In genomic region chr4:74671074-74671698, GRCh38 we compare ENCODE assay signal across 8 cellular contexts.
DNase-seq lines count a peak whose midpoint lies in the region; ATAC-seq, FAIRE-seq and TF ChIP-seq lines count a peak whose summit lies in the region.

No MANE protein-coding gene starts in this region.

- TF ChIP-seq CTCF in SK-N-SH (IDR thresholded peaks at IDR 0.05) (peak; percentile 78), brain microvascular endothelial cell (IDR thresholded peaks at IDR 0.05; ENCODE audit: low read depth, low read length, missing control alignments) (peak; percentile 85), HepG2 (CRISPR knock-in tag; IDR thresholded peaks at IDR 0.05) (peak; percentile 86)

- H4K20me1 ChIP-seq in Karpas-422 (ENCODE audit: insufficient read depth, low read depth, low read length) (0 out of 2 replicates have a peak, but pooled peaks cover 3% of the 10 kb centered on the region), SK-N-SH (ENCODE audit: insufficient read depth) (no peaks in the 10 kb centered on the region), HepG2 (ENCODE audit: insufficient read depth, low read length) (no peaks in the 10 kb centered on the region)

- DNase-seq in T-helper 2 cell, result peak in 3 of 5 experiments; percentile 5 to 22 (median 17)
- no peak for DNase-seq in T-helper 2 cell treated with Interferon-gamma antibody and Interleukin-4, amounts not matched to agents 5 μg/mL and 100 μg/mL, for 36 hours (ENCODE audit: low spot score)
- peak; percentile 71 for DNase-seq in Karpas-422
- DNase-seq in SK-N-SH, result peak; percentile 7
- DNase-seq in brain microvascular endothelial cell, result peak; percentile 76
- DNase-seq in HepG2 (ENCODE audit: low spot score), result peak; percentile 69
- peak; percentile 40 to 49 for DNase-seq in stimulated activated naive CD8-positive, alpha-beta T cell treated with anti-CD3 and anti-CD28 coated beads, Interleukin-15, amount 100 ng/mL, for 72 hours

- H3K4me1 Mint-ChIP-seq in T-helper 2 cell treated with Interferon-gamma antibody and Interleukin-4, amounts not matched to agents 5 μg/mL and 100 μg/mL, for 36 hours (ENCODE audit: low read depth), result peaks cover 3% of the 10 kb centered on the region
- H3K4me1 Mint-ChIP-seq in stimulated activated naive CD8-positive, alpha-beta T cell treated with anti-CD3 and anti-CD28 coated beads, Interleukin-15, amount 100 ng/mL, for 72 hours, result peaks cover 6% of the 10 kb centered on the region

- no peak overlapping the region for H3K4me2 ChIP-seq in Karpas-422 (ENCODE audit: low read depth, low read length, poor library complexity, severe bottlenecking)
- H3K4me2 ChIP-seq in SK-N-SH, result no peak overlapping the region
- no peak overlapping the region for H3K4me2 ChIP-seq in HepG2 (ENCODE audit: low read depth, low read length)

- H3K27ac ChIP-seq in Karpas-422 (ENCODE audit: low read length) (no peak overlapping the region), SK-N-SH (ENCODE audit: low read depth in 2 of 2, low read length in 1 of 2) (no peak overlapping the region), brain microvascular endothelial cell (no peak overlapping the region), HepG2 (ENCODE audit: extremely low read length, insufficient read depth, low read length) (no peak overlapping the region)

- no TSS peak for BruUV-seq in HepG2 (replicated peaks; lab: Mats Ljungman, UMichigan)

- peaks cover 7% of the 10 kb centered on the region for H3K27me3 Mint-ChIP-seq in T-helper 2 cell treated with Interferon-gamma antibody and Interleukin-4, amounts not matched to agents 5 μg/mL and 100 μg/mL, for 36 hours (ENCODE audit: low read depth)
- peaks cover 26% of the 10 kb centered on the region for H3K27me3 Mint-ChIP-seq in stimulated activated naive CD8-positive, alpha-beta T cell treated with anti-CD3 and anti-CD28 coated beads, Interleukin-15, amount 100 ng/mL, for 72 hours

- no peaks in the 10 kb centered on the region for H3K9me3 Mint-ChIP-seq in T-helper 2 cell treated with Interferon-gamma antibody and Interleukin-4, amounts not matched to agents 5 μg/mL and 100 μg/mL, for 36 hours
- no peaks in the 10 kb centered on the region for H3K9me3 Mint-ChIP-seq in stimulated activated naive CD8-positive, alpha-beta T cell treated with anti-CD3 and anti-CD28 coated beads, Interleukin-15, amount 100 ng/mL, for 72 hours

- H3K36me3 ChIP-seq in Karpas-422 (ENCODE audit: insufficient read depth, low read length) (no peaks in the 10 kb centered on the region), SK-N-SH (replicated peaks in 1 of 2; ENCODE audit: control insufficient read depth in 1 of 2, insufficient read depth in 2 of 2, low read length in 1 of 2) (no peaks in the 10 kb centered on the region), brain microvascular endothelial cell (replicated peaks) (no peaks in the 10 kb centered on the region), HepG2 (replicated peaks in 1 of 2; ENCODE audit: control insufficient read depth in 1 of 2, insufficient read depth in 2 of 2, low read length in 2 of 2) (no peaks in the 10 kb centered on the region)

- intact Hi-C loops in HepG2 (cut with micrococcal nuclease; ENCODE audit: unreplicated experiment), result loop anchor here (1.0 to 2.0 kb wide), 3 partner anchors 48 to 294 kb away; no protein-coding TSS in a partner anchor

- H3K79me2 ChIP-seq in Karpas-422 (ENCODE audit: low read length), result no peaks in the 10 kb centered on the region
- no peaks in the 10 kb centered on the region for H3K79me2 ChIP-seq in SK-N-SH (ENCODE audit: insufficient read depth)
- no peaks in the 10 kb centered on the region for H3K79me2 ChIP-seq in HepG2 (ENCODE audit: insufficient read depth, low read length)

- H3K4me1 ChIP-seq in Karpas-422 (ENCODE audit: low read length) (peaks cover 6% of the 10 kb centered on the region; the same call in 1 of the 2 replicates), SK-N-SH (ENCODE audit: control insufficient read depth in 1 of 2, insufficient read depth in 2 of 2, low read depth in 1 of 2, low read length in 1 of 2) (no peaks in the 10 kb centered on the region), HepG2 (ENCODE audit: insufficient read depth, low read length) (no peaks in the 10 kb centered on the region)

- in situ Hi-C loops in brain microvascular endothelial cell (cut with HindIII; ENCODE audit: low pct_ligation_motif_present, low sequenced_read_pairs), result loop anchor here (25.0 kb wide), 1 partner anchor 134 kb away; no protein-coding TSS in a partner anchor
- in situ Hi-C loops in HepG2 (cut with HindIII; ENCODE audit: extremely low pct_ligation_motif_present, low pct_unique_long_range_greater_than_20kb), result loop anchor here (5.0 to 10.0 kb wide), 3 partner anchors 136 to 349 kb away; no protein-coding TSS in a partner anchor

- H3K9ac ChIP-seq in Karpas-422 (ENCODE audit: low read length), result no peak overlapping the region
- no peak overlapping the region for H3K9ac ChIP-seq in SK-N-SH
- no peak overlapping the region for H3K9ac ChIP-seq in HepG2 (ENCODE audit: insufficient read depth, low read depth, low read length)

- TF ChIP-seq EP300 in SK-N-SH (IDR thresholded peaks at IDR 0.05; ENCODE audit: borderline replicate concordance in 1 of 2, low read depth in 1 of 2, low read length in 1 of 2) (no peak), HepG2 (IDR thresholded peaks at IDR 0.05; ENCODE audit: low read depth in 2 of 2, low read length in 2 of 2) (no peak), HepG2 (CRISPR knock-in tag; IDR thresholded peaks at IDR 0.05; ENCODE audit: borderline replicate concordance) (no peak)

- CTCF ChIA-PET in SK-N-SH (lab: Yijun Ruan, JAX) (interaction anchor here (0.6 kb wide), 1 partner anchor 351 kb away, joined by 3 read pairs; no protein-coding TSS in a partner anchor), HepG2 (lab: Yijun Ruan, JAX; ENCODE audit: low intra/inter-chr PET ratio, low total read pairs) (interaction anchor here (0.7 to 3.0 kb wide), 6 partner anchors 135 to 443 kb away, joined by 3 to 36 read pairs (median 10); no protein-coding TSS in a partner anchor)

- peak; percentile 61 for TF ChIP-seq RAD21 in SK-N-SH (IDR thresholded peaks at IDR 0.05; ENCODE audit: low read length)
- TF ChIP-seq RAD21 in HepG2 (CRISPR knock-in tag; IDR thresholded peaks at IDR 0.05), result peak; percentile 84

- POLR2A ChIA-PET in SK-N-SH (lab: Yijun Ruan, JAX) (no interaction called here), HepG2 (lab: Yijun Ruan, JAX) (interaction anchor here (0.9 to 1.6 kb wide), 2 partner anchors 17 to 139 kb away, joined by 3 to 5 read pairs; no protein-coding TSS in a partner anchor)

- peak; percentile 92 for ATAC-seq in HepG2
- ATAC-seq in stimulated activated naive CD8-positive, alpha-beta T cell treated with anti-CD3 and anti-CD28 coated beads, Interleukin-15, amount 100 ng/mL, for 72 hours, result peak; percentile 82
- no peak for ATAC-seq in HG03039 (IDR thresholded peaks at IDR 0.05; ENCODE audit: unreplicated experiment)

- no peaks in the 10 kb centered on the region for H3F3A ChIP-seq in SK-N-SH (replicated peaks; ENCODE audit: insufficient read depth)

- H3K9me3 ChIP-seq in Karpas-422 (ENCODE audit: low read length) (no peaks in the 10 kb centered on the region), SK-N-SH (no peaks in the 10 kb centered on the region), HepG2 (ENCODE audit: low read length) (no peaks in the 10 kb centered on the region)

- no peak overlapping the region for H3K4me3 Mint-ChIP-seq in T-helper 2 cell treated with Interferon-gamma antibody and Interleukin-4, amounts not matched to agents 5 μg/mL and 100 μg/mL, for 36 hours
- H3K4me3 Mint-ChIP-seq in stimulated activated naive CD8-positive, alpha-beta T cell treated with anti-CD3 and anti-CD28 coated beads, Interleukin-15, amount 100 ng/mL, for 72 hours, result no peak overlapping the region

- no peaks in the 10 kb centered on the region for H3K36me3 Mint-ChIP-seq in T-helper 2 cell treated with Interferon-gamma antibody and Interleukin-4, amounts not matched to agents 5 μg/mL and 100 μg/mL, for 36 hours (ENCODE audit: low read depth)

- H3K27ac Mint-ChIP-seq in T-helper 2 cell treated with Interferon-gamma antibody and Interleukin-4, amounts not matched to agents 5 μg/mL and 100 μg/mL, for 36 hours, result no peak overlapping the region
- H3K27ac Mint-ChIP-seq in stimulated activated naive CD8-positive, alpha-beta T cell treated with anti-CD3 and anti-CD28 coated beads, Interleukin-15, amount 100 ng/mL, for 72 hours, result no peak overlapping the region

- H3K4me3 ChIP-seq in Karpas-422 (ENCODE audit: low read length) (no peak overlapping the region), SK-N-SH (ENCODE audit: low read depth in 2 of 2, low read length in 1 of 2) (no peak overlapping the region), brain microvascular endothelial cell (ENCODE audit: low read depth, low read length) (no peak overlapping the region), HepG2 (replicated peaks in 1 of 3; ENCODE audit: insufficient read depth in 1 of 3, low read depth in 2 of 3, low read length in 3 of 3) (no peak overlapping the region)

- H3K9me2 ChIP-seq in Karpas-422 (replicated peaks; ENCODE audit: insufficient read depth, low read length), result no peaks in the 10 kb centered on the region
- no peaks in the 10 kb centered on the region for H3K9me2 ChIP-seq in SK-N-SH

- WGBS in SK-N-SH (ENCODE audit: low lambda C conversion rate), result 1% methylated on average over 2 of the region's 2 CpGs
- 0% methylated on average over 2 of the region's 2 CpGs for WGBS in HepG2 (ENCODE audit: low lambda C conversion rate)

- no peak overlapping the region for H2AFZ ChIP-seq in Karpas-422 (ENCODE audit: low read length)
- no peak overlapping the region for H2AFZ ChIP-seq in SK-N-SH (ENCODE audit: low read depth)
- H2AFZ ChIP-seq in HepG2 (ENCODE audit: low read length), result no peak overlapping the region

- TF ChIP-seq POLR2A in HepG2 (IDR thresholded peaks at IDR 0.05; ENCODE audit: insufficient read depth in 1 of 2, low read depth in 2 of 2, low read length in 2 of 2), result no peak

- peak; percentile 34 for FAIRE-seq in HepG2 (lab: Jason Lieb, UNC)

- H3K27me3 ChIP-seq in Karpas-422 (ENCODE audit: low read length) (no peaks in the 10 kb centered on the region), SK-N-SH (ENCODE audit: insufficient read depth) (peaks cover 27% of the 10 kb centered on the region; the same call in 1 of the 2 replicates), brain microvascular endothelial cell (replicated peaks) (no peaks in the 10 kb centered on the region), HepG2 (ENCODE audit: control insufficient read depth in 1 of 2, insufficient read depth in 2 of 2, low read length in 2 of 2) (no peaks in the 10 kb centered on the region)

TF ChIP-seq in SK-N-SH, 30 proteins besides CTCF, POLR2A, EP300 and RAD21 (continues in another document):
- TF ChIP-seq NFIC (IDR thresholded peaks at IDR 0.05; ENCODE audit: borderline replicate concordance) (peak; percentile 56), SMC3 (IDR thresholded peaks at IDR 0.05; ENCODE audit: low read depth, low read length) (peak; percentile 38)

TF ChIP-seq in HepG2, 621 proteins besides CTCF, POLR2A, EP300 and RAD21 (continues in another document):
- TF ChIP-seq, protein P1, sequence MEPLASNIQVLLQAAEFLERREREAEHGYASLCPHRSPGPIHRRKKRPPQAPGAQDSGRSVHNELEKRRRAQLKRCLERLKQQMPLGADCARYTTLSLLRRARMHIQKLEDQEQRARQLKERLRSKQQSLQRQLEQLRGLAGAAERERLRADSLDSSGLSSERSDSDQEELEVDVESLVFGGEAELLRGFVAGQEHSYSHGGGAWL (CRISPR knock-in tag; IDR thresholded peaks at IDR 0.05), result no peak
- TF ChIP-seq ZKSCAN1 (IDR thresholded peaks at IDR 0.05; ENCODE audit: low read length), result peak; percentile 40; the same call in 1 of the 2 replicates
